Comparison of ENCODE assay signal across 15 cellular contexts in the genomic region with DNA sequence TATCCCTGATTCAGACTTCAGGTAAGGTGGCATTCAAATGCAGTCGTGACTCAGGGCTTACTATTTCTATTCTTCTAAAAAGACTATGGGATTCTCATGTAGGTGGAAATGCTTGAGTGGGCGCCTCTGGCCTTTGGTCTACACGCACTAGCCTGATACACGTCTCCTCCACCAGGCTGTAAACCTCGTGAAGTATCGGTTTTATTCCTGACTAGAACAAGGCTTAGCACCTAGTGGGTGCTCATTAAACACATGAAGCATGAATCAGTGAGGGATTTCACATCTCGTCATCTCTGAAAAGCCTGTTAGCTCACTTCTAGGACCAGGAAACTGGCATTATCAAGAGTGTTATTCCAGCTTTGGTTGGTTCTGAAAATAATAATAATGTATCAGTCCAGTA. TPM values are rescaled to one million over a fixed set of nuclear protein-coding genes. Genes with fewer than 3 reads are reported as not detected.
DNase-seq lines count a peak whose midpoint lies in the region; ATAC-seq, FAIRE-seq and TF ChIP-seq lines count a peak whose summit lies in the region.
"Had no signal": no experiment of that assay in that cellular context is flagged by ENCODE, and none has a peak within 500 bp of the region (broad histone marks: within the 10 kb centered on the region; RNA-seq: fewer than 3 reads in every experiment).

No MANE protein-coding gene starts in this region.

- TF ChIP-seq CTCF in bronchial epithelial cell (IDR thresholded peaks at IDR 0.05; ENCODE audit: insufficient read depth, low read length, severe bottlenecking): no peak

- peak; percentile 39 for DNase-seq in activated CD4-positive, alpha-beta memory T cell treated with anti-CD3 and anti-CD28 coated beads for 36 hours
- no peak for DNase-seq in activated CD4-positive, alpha-beta memory T cell treated with anti-CD3 and anti-CD28 coated beads, Interleukin-2, amount 10 ng/mL, durations not matched to agents 7 days and 5 days
- DNase-seq in bronchial epithelial cell (ENCODE audit: low read depth) (peak; percentile 21), NAMALWA (ENCODE audit: low spot score) (no peak), T-helper 9 cell (no peak), AG20443 (ENCODE audit: low spot score) (no peak)
- DNase-seq in stimulated activated CD8-positive, alpha-beta memory T cell treated with anti-CD3 and anti-CD28 coated beads, Interleukin-15, amount 100 ng/mL, for 48 hours (ENCODE audit: low read depth in 2 of 2): peak; percentile 24 to 48
- DNase-seq: activated gamma-delta T cell, hippocampal formation, upper lobe of left lung had no signal

- ATAC-seq in GM21576 (IDR thresholded peaks at IDR 0.05; ENCODE audit: unreplicated experiment): peak; percentile 47
- ATAC-seq: sciatic nerve had no signal

- H3K9me3 Mint-ChIP-seq in activated CD4-positive, alpha-beta memory T cell treated with anti-CD3 and anti-CD28 coated beads for 36 hours: no peaks in the 10 kb centered on the region
- H3K9me3 Mint-ChIP-seq in activated CD4-positive, alpha-beta memory T cell treated with anti-CD3 and anti-CD28 coated beads, Interleukin-2, amount 10 ng/mL, durations not matched to agents 7 days and 5 days: no peaks in the 10 kb centered on the region
- H3K9me3 Mint-ChIP-seq: neural progenitor cell had no signal

- no peak overlapping the region for H3K4me3 Mint-ChIP-seq in activated CD4-positive, alpha-beta memory T cell treated with anti-CD3 and anti-CD28 coated beads for 36 hours
- no peak overlapping the region for H3K4me3 Mint-ChIP-seq in activated CD4-positive, alpha-beta memory T cell treated with anti-CD3 and anti-CD28 coated beads, Interleukin-2, amount 10 ng/mL, durations not matched to agents 7 days and 5 days
- H3K4me3 Mint-ChIP-seq: neural progenitor cell had no signal

- no peaks in the 10 kb centered on the region for H3K36me3 Mint-ChIP-seq in activated CD4-positive, alpha-beta memory T cell treated with anti-CD3 and anti-CD28 coated beads for 36 hours
- H3K36me3 Mint-ChIP-seq in activated CD4-positive, alpha-beta memory T cell treated with anti-CD3 and anti-CD28 coated beads, Interleukin-2, amount 10 ng/mL, durations not matched to agents 7 days and 5 days (ENCODE audit: low read depth): no peaks in the 10 kb centered on the region
- H3K36me3 Mint-ChIP-seq: neural progenitor cell had no signal

- no peaks in the 10 kb centered on the region for H3K36me3 ChIP-seq in bronchial epithelial cell (ENCODE audit: control insufficient read depth, insufficient read depth, low read length)
- H3K36me3 ChIP-seq: neural progenitor cell, SJSA1, upper lobe of left lung had no signal

- H3K27me3 ChIP-seq in bronchial epithelial cell (ENCODE audit: control insufficient read depth, insufficient read depth, low read length): no peaks in the 10 kb centered on the region
- H3K27me3 ChIP-seq: neural progenitor cell, SJSA1, upper lobe of left lung had no signal

- CTCF ChIA-PET in activated CD4-positive, alpha-beta memory T cell treated with anti-CD3 and anti-CD28 coated beads for 36 hours (lab: Charles Lee): interaction anchor here (1.6 to 3.4 kb wide), 2 partner anchors 11 to 21 kb away, joined by 5 to 15 read pairs; no protein-coding TSS in a partner anchor
- CTCF ChIA-PET in activated CD4-positive, alpha-beta memory T cell treated with anti-CD3 and anti-CD28 coated beads, Interleukin-2, amount 10 ng/mL, durations not matched to agents 7 days and 5 days (lab: Charles Lee): interaction anchor here (0.6 to 3.2 kb wide), 4 partner anchors 11 to 659 kb away, joined by 4 to 20 read pairs (median 4); partner anchors contain the start of gene SIRT4

- peaks cover 36% of the 10 kb centered on the region for H3K4me1 Mint-ChIP-seq in activated CD4-positive, alpha-beta memory T cell treated with anti-CD3 and anti-CD28 coated beads for 36 hours (ENCODE audit: low read depth)
- peaks cover 26% of the 10 kb centered on the region for H3K4me1 Mint-ChIP-seq in activated CD4-positive, alpha-beta memory T cell treated with anti-CD3 and anti-CD28 coated beads, Interleukin-2, amount 10 ng/mL, durations not matched to agents 7 days and 5 days

- intact Hi-C loops in activated CD4-positive, alpha-beta memory T cell treated with anti-CD3 and anti-CD28 coated beads for 36 hours (cut with micrococcal nuclease): loop anchor here (5.0 kb wide), 3 partner anchors 103 to 273 kb away; partner anchors contain the start of gene MLEC

- no peaks in the 10 kb centered on the region for H3K27me3 Mint-ChIP-seq in activated CD4-positive, alpha-beta memory T cell treated with anti-CD3 and anti-CD28 coated beads for 36 hours
- H3K27me3 Mint-ChIP-seq in activated CD4-positive, alpha-beta memory T cell treated with anti-CD3 and anti-CD28 coated beads, Interleukin-2, amount 10 ng/mL, durations not matched to agents 7 days and 5 days: no peaks in the 10 kb centered on the region

- H3K4me3 ChIP-seq in bronchial epithelial cell (ENCODE audit: low read depth, low read length): no peak overlapping the region
- H3K4me3 ChIP-seq: neural progenitor cell, SJSA1, upper lobe of left lung had no signal

- H3K27ac Mint-ChIP-seq in activated CD4-positive, alpha-beta memory T cell treated with anti-CD3 and anti-CD28 coated beads for 36 hours: peak overlapping the region; percentile 33
- no peak overlapping the region for H3K27ac Mint-ChIP-seq in activated CD4-positive, alpha-beta memory T cell treated with anti-CD3 and anti-CD28 coated beads, Interleukin-2, amount 10 ng/mL, durations not matched to agents 7 days and 5 days

- no peak for FAIRE-seq in bronchial epithelial cell (lab: Jason Lieb, UNC)

- POLR2A ChIA-PET in activated CD4-positive, alpha-beta memory T cell treated with anti-CD3 and anti-CD28 coated beads for 36 hours (lab: Charles Lee): no interaction called here
- POLR2A ChIA-PET in activated CD4-positive, alpha-beta memory T cell treated with anti-CD3 and anti-CD28 coated beads, Interleukin-2, amount 10 ng/mL, durations not matched to agents 7 days and 5 days (lab: Charles Lee): interaction anchor here (0.6 to 1.4 kb wide), 5 partner anchors 11 to 423 kb away, joined by 3 to 5 read pairs (median 3); partner anchors contain the start of gene HNF1A

RNA-seq across cellular contexts. Expression of gene HNF1A, which starts 17.7 kb away (rescaled TPM):
- total RNA-seq in activated CD4-positive, alpha-beta memory T cell treated with anti-CD3 and anti-CD28 coated beads for 36 hours: not detected
- total RNA-seq in activated CD4-positive, alpha-beta memory T cell treated with anti-CD3 and anti-CD28 coated beads, Interleukin-2, amount 10 ng/mL, durations not matched to agents 7 days and 5 days: not detected
- not detected in 2 replicates for total RNA-seq in bronchial epithelial cell
- total RNA-seq: A673, sciatic nerve, SJSA1 had no signal

RNA-seq across cellular contexts. Expression of gene C12orf43, which starts 55.6 kb away (rescaled TPM):
- total RNA-seq in activated CD4-positive, alpha-beta memory T cell treated with anti-CD3 and anti-CD28 coated beads for 36 hours: 10 to 100 TPM; 19.4 to 19.6 TPM
- 10 to 100 TPM; 11.5 to 12.3 TPM for total RNA-seq in activated CD4-positive, alpha-beta memory T cell treated with anti-CD3 and anti-CD28 coated beads, Interleukin-2, amount 10 ng/mL, durations not matched to agents 7 days and 5 days
- total RNA-seq in bronchial epithelial cell: 6.3 and 15.1 TPM in 2 replicates

RNA-seq across cellular contexts. Expression of gene SPPL3, which starts 56.5 kb away (rescaled TPM):
- 10 to 100 TPM; 24.3 to 26.7 TPM for total RNA-seq in activated CD4-positive, alpha-beta memory T cell treated with anti-CD3 and anti-CD28 coated beads for 36 hours
- 10 to 100 TPM; 32.0 to 32.1 TPM for total RNA-seq in activated CD4-positive, alpha-beta memory T cell treated with anti-CD3 and anti-CD28 coated beads, Interleukin-2, amount 10 ng/mL, durations not matched to agents 7 days and 5 days
- total RNA-seq in bronchial epithelial cell: 4.2 and 8.7 TPM in 2 replicates

Comparison
In these comparisons a context has a peak if more than half of its experiments do, and no peak if none do; other contexts are left out.
1. DNase-seq: peak in activated CD4-positive, alpha-beta memory T cell treated with anti-CD3 and anti-CD28 coated beads for 36 hours (single experiment), bronchial epithelial cell (single experiment) and stimulated activated CD8-positive, alpha-beta memory T cell treated with anti-CD3 and anti-CD28 coated beads, Interleukin-15, amount 100 ng/mL, for 48 hours (2 of 2); none in activated CD4-positive, alpha-beta memory T cell treated with anti-CD3 and anti-CD28 coated beads, Interleukin-2, amount 10 ng/mL, durations not matched to agents 7 days and 5 days (single experiment), NAMALWA (single experiment), T-helper 9 cell (single experiment) and AG20443 (single experiment).